In the genomic region with DNA sequence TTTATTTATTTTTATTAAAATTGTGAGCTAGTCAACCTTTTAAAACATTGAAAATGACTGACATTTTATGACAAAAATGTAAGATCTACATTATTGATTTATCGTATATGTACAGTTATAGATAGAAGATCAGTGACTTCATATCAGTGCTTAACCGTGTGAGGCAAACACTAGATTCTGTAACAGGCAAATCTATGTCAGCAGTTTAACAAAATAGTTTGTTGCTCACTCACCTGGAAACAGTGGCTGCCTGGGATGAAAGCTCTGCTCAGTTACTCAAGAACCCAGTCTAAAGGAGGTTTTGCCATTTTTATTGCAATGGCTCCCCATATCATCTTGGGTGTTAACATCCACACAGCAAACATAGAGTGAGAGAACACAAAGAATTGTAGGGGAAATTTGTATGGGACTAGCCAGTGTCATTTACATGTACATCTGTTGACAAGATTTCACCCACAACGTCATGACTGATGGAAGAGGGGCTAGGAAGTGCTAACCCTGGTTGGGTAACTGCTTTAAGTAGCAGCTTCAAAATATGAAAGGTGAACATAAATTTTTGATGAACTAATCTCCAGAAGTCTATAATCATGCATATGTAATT, we compare ENCODE assay signal across 14 cellular contexts.
DNase-seq lines count a peak whose midpoint lies in the region; ATAC-seq and TF ChIP-seq lines count a peak whose summit lies in the region.
"Had no signal": no experiment of that assay in that cellular context is flagged by ENCODE, and none has a peak within 500 bp of the region (broad histone marks: within the 10 kb centered on the region; RNA-seq: fewer than 3 reads in every experiment).

No MANE protein-coding gene starts in this region.

- DNase-seq in stimulated activated CD8-positive, alpha-beta memory T cell treated with anti-CD3 and anti-CD28 coated beads, Interleukin-4, amount 100 ng/mL, for 48 hours = no peak
- DNase-seq in OCI-M2 (lab: John Stamatoyannopoulos, UW; ENCODE audit: unreplicated experiment) = no peak
- DNase-seq in erythroblast (lab: John Stamatoyannopoulos, UW) = no peak
- no peak for DNase-seq in HK-2 (ENCODE audit: unreplicated experiment)
- DNase-seq: activated CD4-positive, alpha-beta T cell treated with anti-CD3 and anti-CD28 coated beads, Interleukin-2, amount 10 ng/mL, durations not matched to agents 7 days and 5 days; CD4-positive, alpha-beta T cell; GF-D8; NCI-H226; stimulated activated CD4-positive, alpha-beta T cell treated with anti-CD3 and anti-CD28 coated beads, Interleukin-12 subunit alpha, Interleukin-12 subunit beta, amount 100 ng/mL, for 4 hours had no signal

- peak; percentile 27; the same call in 1 of the 2 replicates for TF ChIP-seq POLR2A in Raji (IDR thresholded peaks at IDR 0.05; ENCODE audit: insufficient read depth, low read depth, low read length)
- TF ChIP-seq POLR2A in erythroblast (IDR thresholded peaks at IDR 0.05; ENCODE audit: low read length) = no peak

- peak; percentile 68 for ATAC-seq in GM18873 (IDR thresholded peaks at IDR 0.05; ENCODE audit: low FRiP score, unreplicated experiment)
- ATAC-seq in GM21423 (IDR thresholded peaks at IDR 0.05; ENCODE audit: unreplicated experiment) = peak; percentile 33
- ATAC-seq in HG02981 (IDR thresholded peaks at IDR 0.05; ENCODE audit: unreplicated experiment) = peak; percentile 31
- ATAC-seq: Panc1 had no signal
